ENCODE assay signal across 2 cellular contexts in the genomic region with DNA sequence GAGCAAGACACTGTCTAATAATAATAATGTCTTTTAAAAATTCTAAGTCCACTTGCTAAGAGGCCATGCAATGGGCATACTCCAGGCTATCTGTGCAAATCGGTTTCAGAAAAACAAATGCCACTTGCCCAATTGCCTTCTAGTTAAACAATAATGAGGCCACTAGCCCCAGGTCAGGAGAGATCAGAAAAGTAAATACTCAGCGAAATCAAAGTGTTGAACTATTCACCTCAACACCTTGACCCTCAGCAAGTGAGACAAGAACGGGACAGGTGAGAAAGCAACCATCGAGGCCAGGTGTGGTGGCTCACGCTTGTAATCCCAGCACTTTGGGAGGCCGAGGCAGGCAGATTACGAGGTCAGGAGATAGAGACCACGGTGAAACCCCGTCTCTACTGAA.
TF ChIP-seq lines count a peak whose summit lies in the region.

No MANE protein-coding gene starts in this region.

TF ChIP-seq in A549, 52 proteins besides CTCF, POLR2A, EP300 and RAD21 (continued from another document):
- TF ChIP-seq, protein P1, sequence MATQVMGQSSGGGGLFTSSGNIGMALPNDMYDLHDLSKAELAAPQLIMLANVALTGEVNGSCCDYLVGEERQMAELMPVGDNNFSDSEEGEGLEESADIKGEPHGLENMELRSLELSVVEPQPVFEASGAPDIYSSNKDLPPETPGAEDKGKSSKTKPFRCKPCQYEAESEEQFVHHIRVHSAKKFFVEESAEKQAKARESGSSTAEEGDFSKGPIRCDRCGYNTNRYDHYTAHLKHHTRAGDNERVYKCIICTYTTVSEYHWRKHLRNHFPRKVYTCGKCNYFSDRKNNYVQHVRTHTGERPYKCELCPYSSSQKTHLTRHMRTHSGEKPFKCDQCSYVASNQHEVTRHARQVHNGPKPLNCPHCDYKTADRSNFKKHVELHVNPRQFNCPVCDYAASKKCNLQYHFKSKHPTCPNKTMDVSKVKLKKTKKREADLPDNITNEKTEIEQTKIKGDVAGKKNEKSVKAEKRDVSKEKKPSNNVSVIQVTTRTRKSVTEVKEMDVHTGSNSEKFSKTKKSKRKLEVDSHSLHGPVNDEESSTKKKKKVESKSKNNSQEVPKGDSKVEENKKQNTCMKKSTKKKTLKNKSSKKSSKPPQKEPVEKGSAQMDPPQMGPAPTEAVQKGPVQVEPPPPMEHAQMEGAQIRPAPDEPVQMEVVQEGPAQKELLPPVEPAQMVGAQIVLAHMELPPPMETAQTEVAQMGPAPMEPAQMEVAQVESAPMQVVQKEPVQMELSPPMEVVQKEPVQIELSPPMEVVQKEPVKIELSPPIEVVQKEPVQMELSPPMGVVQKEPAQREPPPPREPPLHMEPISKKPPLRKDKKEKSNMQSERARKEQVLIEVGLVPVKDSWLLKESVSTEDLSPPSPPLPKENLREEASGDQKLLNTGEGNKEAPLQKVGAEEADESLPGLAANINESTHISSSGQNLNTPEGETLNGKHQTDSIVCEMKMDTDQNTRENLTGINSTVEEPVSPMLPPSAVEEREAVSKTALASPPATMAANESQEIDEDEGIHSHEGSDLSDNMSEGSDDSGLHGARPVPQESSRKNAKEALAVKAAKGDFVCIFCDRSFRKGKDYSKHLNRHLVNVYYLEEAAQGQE (IDR thresholded peaks at IDR 0.05): no peak

TF ChIP-seq in liver, 16 proteins besides CTCF, POLR2A, EP300 and RAD21 (continued from another document):
- TF ChIP-seq, protein P2, sequence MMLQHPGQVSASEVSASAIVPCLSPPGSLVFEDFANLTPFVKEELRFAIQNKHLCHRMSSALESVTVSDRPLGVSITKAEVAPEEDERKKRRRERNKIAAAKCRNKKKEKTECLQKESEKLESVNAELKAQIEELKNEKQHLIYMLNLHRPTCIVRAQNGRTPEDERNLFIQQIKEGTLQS (IDR thresholded peaks at IDR 0.05): no peak
- peak; percentile 56 to 64 for TF ChIP-seq JUND (IDR thresholded peaks at IDR 0.05)
- peak; percentile 72 to 80 for TF ChIP-seq HNF4A (conservative IDR thresholded peaks at IDR 0.05)
- TF ChIP-seq, protein P3, sequence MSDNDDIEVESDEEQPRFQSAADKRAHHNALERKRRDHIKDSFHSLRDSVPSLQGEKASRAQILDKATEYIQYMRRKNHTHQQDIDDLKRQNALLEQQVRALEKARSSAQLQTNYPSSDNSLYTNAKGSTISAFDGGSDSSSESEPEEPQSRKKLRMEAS (IDR thresholded peaks at IDR 0.05): peak; percentile 7
